8 cellular contexts compared by ENCODE assay signal in genomic region chr12:30822385-30823139, GRCh38.
DNase-seq lines count a peak whose midpoint lies in the region; ATAC-seq and TF ChIP-seq lines count a peak whose summit lies in the region.

No MANE protein-coding gene starts in this region.

- POLR2A ChIA-PET in Panc1 (lab: Charles Lee): no interaction called here

- H3K79me2 ChIP-seq in hepatocyte: no peaks in the 10 kb centered on the region

- peak; percentile 92 for ATAC-seq in Panc1

- H3K9me3 ChIP-seq in Panc1 (ENCODE audit: control insufficient read depth, insufficient read depth, low read depth, low read length) (no peaks in the 10 kb centered on the region), hepatocyte (ENCODE audit: low read depth) (no peaks in the 10 kb centered on the region)

- BruUV-seq in Panc1 (replicated peaks; lab: Mats Ljungman, UMichigan): no TSS peak

- WGBS in hepatocyte (ENCODE audit: low lambda C conversion rate, missing lambda C conversion rate): 5% methylated on average over 46 of the region's 47 CpGs

- intact Hi-C loops in Panc1 (cut with micrococcal nuclease; ENCODE audit: unreplicated experiment) (no loop called here), posterior cingulate gyrus (cut with DNase I) (no loop called here)

- peaks cover 10% of the 10 kb centered on the region for H3K4me1 ChIP-seq in Panc1 (ENCODE audit: control insufficient read depth, insufficient read depth, low read length)
- peaks cover 22% of the 10 kb centered on the region for H3K4me1 ChIP-seq in hepatocyte (ENCODE audit: insufficient read depth)

- peak overlapping the region; percentile 91 for H3K4me2 ChIP-seq in hepatocyte

- H3K27ac ChIP-seq in Panc1 (ENCODE audit: low read length): peak overlapping the region; percentile 48
- peak overlapping the region; percentile 87 for H3K27ac ChIP-seq in hepatocyte

- H3K36me3 ChIP-seq in H7 (replicated peaks; ENCODE audit: control insufficient read depth, insufficient read depth, low read length) (no peaks in the 10 kb centered on the region), Panc1 (ENCODE audit: control insufficient read depth, insufficient read depth, low read length) (no peaks in the 10 kb centered on the region), hepatocyte (replicated peaks; ENCODE audit: insufficient read depth, low read depth) (no peaks in the 10 kb centered on the region)

- H3K27me3 ChIP-seq in H7 (ENCODE audit: control insufficient read depth, insufficient read depth, low read length): peaks cover 22% of the 10 kb centered on the region
- H3K27me3 ChIP-seq in Panc1 (ENCODE audit: control insufficient read depth, insufficient read depth, low read length): no peaks in the 10 kb centered on the region; the same call in 1 of the 2 replicates
- H3K27me3 ChIP-seq in hepatocyte: no peaks in the 10 kb centered on the region

- in situ Hi-C loops in Panc1 (cut with HindIII; ENCODE audit: low pct_unique_long_range_greater_than_20kb, low sequenced_read_pairs): no loop called here

- peak overlapping the region; percentile 92 for H2AFZ ChIP-seq in hepatocyte

- H3K4me3 ChIP-seq in H7 (ENCODE audit: insufficient read depth, low read depth, low read length): peak overlapping the region; percentile 44
- peak overlapping the region; percentile 48 to 67 for H3K4me3 ChIP-seq in Panc1 (ENCODE audit: low read depth in 2 of 2, low read length in 2 of 2)
- peak overlapping the region; percentile 43 for H3K4me3 ChIP-seq in hepatocyte

- H4K20me1 ChIP-seq in hepatocyte (ENCODE audit: insufficient read depth, poor library complexity, severe bottlenecking): no peaks in the 10 kb centered on the region

- CTCF ChIA-PET in Panc1 (lab: Charles Lee): interaction anchor here (0.6 to 1.3 kb wide), 3 partner anchors 8 to 1441 kb away, joined by 3 to 11 read pairs (median 4); no protein-coding TSS in a partner anchor

- H3K9me2 ChIP-seq in hepatocyte (replicated peaks; ENCODE audit: insufficient read depth): no peaks in the 10 kb centered on the region

- TF ChIP-seq CTCF in Panc1 (IDR thresholded peaks at IDR 0.05): peak; percentile 9; the same call in 1 of the 2 replicates
- TF ChIP-seq CTCF in hepatocyte (IDR thresholded peaks at IDR 0.05; ENCODE audit: poor library complexity): peak; percentile 22

- DNase-seq in Daoy (ENCODE audit: low read depth) (peak; percentile 23), H7 (peak; percentile 87), Panc1 (ENCODE audit: low read depth, low spot score) (no peak), astrocyte of the hippocampus (ENCODE audit: low read depth, low spot score) (peak; percentile 82), hepatocyte (ENCODE audit: low spot score) (peak; percentile 75), posterior cingulate gyrus (peak; percentile 52 to 95 (median 64)), NCI-H2227 (lab: John Stamatoyannopoulos, UW; ENCODE audit: unreplicated experiment) (no peak), GDM1 (lab: John Stamatoyannopoulos, UW) (no peak)

Comparison
In these comparisons a context has a peak if more than half of its experiments do, and no peak if none do; other contexts are left out.
1. DNase-seq: peak in Daoy (single experiment), H7 (single experiment), astrocyte of the hippocampus (single experiment), hepatocyte (single experiment) and posterior cingulate gyrus (10 of 10); none in Panc1 (single experiment), NCI-H2227 (single experiment) and GDM1 (single experiment).
2. Peak in every context shown above with its lines, with median percentiles within 50 percentile points of each other: H3K4me3 ChIP-seq.